In genomic region chr2:29314816-29315571, GRCh38 we compare ENCODE assay signal across 8 cellular contexts.
DNase-seq lines count a peak whose midpoint lies in the region; ATAC-seq and TF ChIP-seq lines count a peak whose summit lies in the region.

No MANE protein-coding gene starts in this region.

- H3K9ac ChIP-seq in Karpas-422 (ENCODE audit: low read length): no peak overlapping the region

- no peaks in the 10 kb centered on the region for H3K79me2 ChIP-seq in Karpas-422 (ENCODE audit: low read length)

- H3K4me2 ChIP-seq in Karpas-422 (ENCODE audit: low read depth, low read length, poor library complexity, severe bottlenecking): peak overlapping the region; percentile 31

- peak; percentile 78 for ATAC-seq in GM21515 (IDR thresholded peaks at IDR 0.05; ENCODE audit: unreplicated experiment)

- H3K9me3 ChIP-seq in Karpas-422 (ENCODE audit: low read length): no peaks in the 10 kb centered on the region
- no peaks in the 10 kb centered on the region for H3K9me3 ChIP-seq in esophagus squamous epithelium

- TF ChIP-seq CTCF in esophagus squamous epithelium (IDR thresholded peaks at IDR 0.05): peak in 5 of 6 experiments; percentile 11 to 59 (median 44)

- H3K4me3 ChIP-seq in Karpas-422 (ENCODE audit: low read length) (no peak overlapping the region), esophagus squamous epithelium (peak overlapping the region in 2 of 4 donors; percentile 0 to 23)

- 0 out of 2 replicates have a peak, but pooled peaks cover 3% of the 10 kb centered on the region for H4K20me1 ChIP-seq in Karpas-422 (ENCODE audit: insufficient read depth, low read depth, low read length)

- WGBS in esophagus squamous epithelium, 2 donors: 11 to 16% methylated on average over 16 to 18 of the region's 18 CpGs

- H3K27ac ChIP-seq in Karpas-422 (ENCODE audit: low read length): no peak overlapping the region
- no peak overlapping the region for H3K27ac ChIP-seq in esophagus squamous epithelium

- no peaks in the 10 kb centered on the region for H3K9me2 ChIP-seq in Karpas-422 (replicated peaks; ENCODE audit: insufficient read depth, low read length)

- intact Hi-C loops in esophagus squamous epithelium (cut with DNase I): no loop called here

- H3K27me3 ChIP-seq in Karpas-422 (ENCODE audit: low read length) (no peaks in the 10 kb centered on the region), esophagus squamous epithelium (peaks cover 0 to 12% (median 0%) of the 10 kb centered on the region in 4 donors)

- no peak overlapping the region for H2AFZ ChIP-seq in Karpas-422 (ENCODE audit: low read length)

- DNase-seq in GDM1 (lab: John Stamatoyannopoulos, UW): peak; percentile 89
- DNase-seq in Karpas-422: peak; percentile 63
- DNase-seq in activated CD4-positive, alpha-beta T cell treated with anti-CD3 and anti-CD28 coated beads, Interleukin-2, amount 50 U/mL, for 4 hours: peak; percentile 21
- no peak for DNase-seq in esophagus squamous epithelium (lab: John Stamatoyannopoulos, UW)
- DNase-seq in stimulated activated CD4-positive, alpha-beta T cell treated with anti-CD3 and anti-CD28 coated beads, Interleukin-12 subunit alpha, Interleukin-12 subunit beta, amount 100 ng/mL, for 48 hours (ENCODE audit: low read depth in 2 of 3, low spot score in 1 of 3): peak; percentile 39 to 47 (median 41)
- no peak for DNase-seq in SKM-1 (lab: John Stamatoyannopoulos, UW; ENCODE audit: unreplicated experiment)
- DNase-seq in HUDEP-2 (lab: John Stamatoyannopoulos, UW; ENCODE audit: unreplicated experiment in 76 of 76): no peak

- H3K4me1 ChIP-seq in Karpas-422 (ENCODE audit: low read length) (no peaks in the 10 kb centered on the region), esophagus squamous epithelium (peaks cover 0 to 15% (median 0%) of the 10 kb centered on the region in 3 donors)

- H3K36me3 ChIP-seq in Karpas-422 (ENCODE audit: insufficient read depth, low read length): no peaks in the 10 kb centered on the region
- H3K36me3 ChIP-seq in esophagus squamous epithelium: no peaks in the 10 kb centered on the region

- no peak for TF ChIP-seq POLR2A in esophagus squamous epithelium (IDR thresholded peaks at IDR 0.05)

Comparison
In these comparisons a context has a peak if more than half of its experiments do, and no peak if none do; other contexts are left out.
1. DNase-seq: peak in GDM1 (single experiment), Karpas-422 (single experiment), activated CD4-positive, alpha-beta T cell treated with anti-CD3 and anti-CD28 coated beads, Interleukin-2, amount 50 U/mL, for 4 hours (2 of 2) and stimulated activated CD4-positive, alpha-beta T cell treated with anti-CD3 and anti-CD28 coated beads, Interleukin-12 subunit alpha, Interleukin-12 subunit beta, amount 100 ng/mL, for 48 hours (3 of 3); none in esophagus squamous epithelium (single experiment), SKM-1 (single experiment) and HUDEP-2 (0 of 76).